22 cellular contexts compared by ENCODE assay signal in genomic region chr5:169218862-169219261, GRCh38.
DNase-seq lines count a peak whose midpoint lies in the region; ATAC-seq and TF ChIP-seq lines count a peak whose summit lies in the region.
"Had no signal": no experiment of that assay in that cellular context is flagged by ENCODE, and none has a peak within 500 bp of the region (broad histone marks: within the 10 kb centered on the region; RNA-seq: fewer than 3 reads in every experiment).

No MANE protein-coding gene starts in this region.

- ATAC-seq in naive thymus-derived CD8-positive, alpha-beta T cell: no peak
- ATAC-seq in HG03175 (IDR thresholded peaks at IDR 0.05; ENCODE audit: unreplicated experiment): no peak
- ATAC-seq: HCT116, left lung had no signal

- no peak for TF ChIP-seq CTCF in BE2C (IDR thresholded peaks at IDR 0.05; ENCODE audit: low read depth, low read length)
- TF ChIP-seq CTCF in LNCaP clone FGC (IDR thresholded peaks at IDR 0.05; ENCODE audit: control insufficient read depth, extremely low read depth, insufficient read depth): no peak

- H3K9ac ChIP-seq in adipocyte (ENCODE audit: low read length): no peak overlapping the region

- no peaks in the 10 kb centered on the region for H3K9me3 ChIP-seq in BE2C
- H3K9me3 ChIP-seq in adipocyte (ENCODE audit: control insufficient read depth, low read length): no peaks in the 10 kb centered on the region
- H3K9me3 ChIP-seq: left lung, transverse colon had no signal

- peaks cover 0 to 36% (median 5%) of the 10 kb centered on the region in 5 donors for H3K27me3 Mint-ChIP-seq in naive thymus-derived CD8-positive, alpha-beta T cell
- H3K27me3 Mint-ChIP-seq: activated naive CD8-positive, alpha-beta T cell treated with anti-CD3 and anti-CD28 coated beads for 36 hours had no signal

- no peaks in the 10 kb centered on the region for H3K36me3 ChIP-seq in BE2C
- H3K36me3 ChIP-seq in adipocyte (ENCODE audit: control insufficient read depth, insufficient read depth, low read length, severe bottlenecking): peaks cover 13% of the 10 kb centered on the region
- H3K36me3 ChIP-seq: left lung, transverse colon had no signal

- H3K27me3 ChIP-seq in BE2C (no peaks in the 10 kb centered on the region), adipocyte (replicated peaks; ENCODE audit: control insufficient read depth, insufficient read depth, low read length) (no peaks in the 10 kb centered on the region)
- H3K27me3 ChIP-seq: left lung, transverse colon had no signal

- H3K9me3 Mint-ChIP-seq in naive thymus-derived CD8-positive, alpha-beta T cell: peaks cover 0 to 13% (median 0%) of the 10 kb centered on the region in 9 donors
- H3K9me3 Mint-ChIP-seq: activated CD4-positive, alpha-beta memory T cell treated with anti-CD3 and anti-CD28 coated beads for 36 hours; activated naive CD8-positive, alpha-beta T cell treated with anti-CD3 and anti-CD28 coated beads for 36 hours had no signal

- no peak overlapping the region for H3K27ac Mint-ChIP-seq in naive thymus-derived CD8-positive, alpha-beta T cell
- H3K27ac Mint-ChIP-seq: activated CD4-positive, alpha-beta memory T cell treated with anti-CD3 and anti-CD28 coated beads for 36 hours; activated naive CD8-positive, alpha-beta T cell treated with anti-CD3 and anti-CD28 coated beads for 36 hours had no signal

- peak; percentile 70 for DNase-seq in BE2C
- DNase-seq in LNCaP clone FGC (ENCODE audit: low read depth): peak; percentile 88
- peak; percentile 61 for DNase-seq in adipocyte (ENCODE audit: low read depth)
- DNase-seq in mucosa of gallbladder (ENCODE audit: low spot score): peak; percentile 10
- no peak for DNase-seq in GM19238 (ENCODE audit: insufficient read length, low spot score)
- no peak for DNase-seq in naive thymus-derived CD8-positive, alpha-beta T cell
- DNase-seq in stimulated activated CD4-positive, alpha-beta T cell treated with anti-CD3 and anti-CD28 coated beads, Interleukin-4, amount 100 ng/mL, for 1 hour: no peak
- DNase-seq: activated CD4-positive, alpha-beta memory T cell treated with anti-CD3 and anti-CD28 coated beads for 36 hours; activated CD4-positive, CD25-positive, alpha-beta regulatory T cell; activated CD8-positive, alpha-beta memory T cell treated with anti-CD3 and anti-CD28 coated beads, Interleukin-2, amount 50 U/mL, for 48 hours; activated naive CD8-positive, alpha-beta T cell treated with anti-CD3 and anti-CD28 coated beads for 36 hours; EL; IMR-90; left lung; midbrain; NCI-H1092 treated with DMSO at 0.1 percent for 48 hours; NCI-H2029; NCI-H2227 treated with DMSO at 0.1 percent for 48 hours; stimulated activated CD8-positive, alpha-beta memory T cell treated with anti-CD3 and anti-CD28 coated beads, Interleukin-4, amount 100 ng/mL, for 48 hours; transverse colon had no signal

- POLR2A ChIA-PET in naive thymus-derived CD8-positive, alpha-beta T cell (lab: Charles Lee): no interaction called here

- H3K4me3 Mint-ChIP-seq in naive thymus-derived CD8-positive, alpha-beta T cell: no peak overlapping the region
- H3K4me3 Mint-ChIP-seq: activated CD4-positive, alpha-beta memory T cell treated with anti-CD3 and anti-CD28 coated beads for 36 hours; activated naive CD8-positive, alpha-beta T cell treated with anti-CD3 and anti-CD28 coated beads for 36 hours had no signal

- H3K36me3 Mint-ChIP-seq in naive thymus-derived CD8-positive, alpha-beta T cell: no peaks in the 10 kb centered on the region
- H3K36me3 Mint-ChIP-seq: activated CD4-positive, alpha-beta memory T cell treated with anti-CD3 and anti-CD28 coated beads for 36 hours; activated naive CD8-positive, alpha-beta T cell treated with anti-CD3 and anti-CD28 coated beads for 36 hours had no signal

- H3K4me1 ChIP-seq in BE2C: peaks cover 43% of the 10 kb centered on the region
- H3K4me1 ChIP-seq in adipocyte (ENCODE audit: control insufficient read depth, insufficient read depth, low read length): peaks cover 19% of the 10 kb centered on the region
- H3K4me1 ChIP-seq: left lung, transverse colon had no signal

- peaks cover 0 to 4% (median 0%) of the 10 kb centered on the region in 4 donors for H3K4me1 Mint-ChIP-seq in naive thymus-derived CD8-positive, alpha-beta T cell
- H3K4me1 Mint-ChIP-seq: activated naive CD8-positive, alpha-beta T cell treated with anti-CD3 and anti-CD28 coated beads for 36 hours had no signal

- H3K4me3 ChIP-seq in BE2C (ENCODE audit: low read depth, low read length) (no peak overlapping the region), LNCaP clone FGC (ENCODE audit: low read depth, low read length) (no peak overlapping the region), adipocyte (ENCODE audit: low read length) (no peak overlapping the region)
- H3K4me3 ChIP-seq: left lung, transverse colon had no signal

Comparison
In these comparisons a context has a peak if more than half of its experiments do, and no peak if none do; other contexts are left out.
1. DNase-seq: peak in BE2C (single experiment), LNCaP clone FGC (single experiment), adipocyte (single experiment) and mucosa of gallbladder (single experiment); none in GM19238 (single experiment), naive thymus-derived CD8-positive, alpha-beta T cell (0 of 10) and stimulated activated CD4-positive, alpha-beta T cell treated with anti-CD3 and anti-CD28 coated beads, Interleukin-4, amount 100 ng/mL, for 1 hour (single experiment).